ENCODE assay signal across 16 cellular contexts in genomic region chr7:8668627-8669500, GRCh38.
A peak's percentile ranks its signal among the peaks of the same experiment; 100 is the strongest.
DNase-seq lines count a peak whose midpoint lies in the region; ATAC-seq and TF ChIP-seq lines count a peak whose summit lies in the region.
"Had no signal": no experiment of that assay in that cellular context is flagged by ENCODE, and none has a peak within 500 bp of the region (broad histone marks: within the 10 kb centered on the region; RNA-seq: fewer than 3 reads in every experiment).

No MANE protein-coding gene starts in this region.

- no peak for DNase-seq in activated naive CD8-positive, alpha-beta T cell treated with anti-CD3 and anti-CD28 coated beads, Interleukin-2, amount 50 U/mL, for 24 hours
- DNase-seq in activated naive CD8-positive, alpha-beta T cell treated with anti-CD3 and anti-CD28 coated beads for 36 hours = no peak
- DNase-seq in endodermal cell = no peak
- DNase-seq in osteoblast (ENCODE audit: insufficient read length, low spot score, missing footprints) = peak; percentile 10
- DNase-seq in upper lobe of right lung = no peak
- no peak for DNase-seq in substantia nigra (lab: John Stamatoyannopoulos, UW)
- no peak for DNase-seq in HPDE6-E6E7 (ENCODE audit: extremely low spot score)
- no peak for DNase-seq in NCI-H1417 treated with DMSO at 0.1 percent for 48 hours (lab: John Stamatoyannopoulos, UW)
- DNase-seq: CD8-positive, alpha-beta T cell; COR-L47; DMS153; DND-41; GDM1 had no signal

- H3K36me3 Mint-ChIP-seq in activated naive CD8-positive, alpha-beta T cell treated with anti-CD3 and anti-CD28 coated beads, Interleukin-2, amount 50 U/mL, for 24 hours (ENCODE audit: low read depth) = no peaks in the 10 kb centered on the region
- no peaks in the 10 kb centered on the region for H3K36me3 Mint-ChIP-seq in activated naive CD8-positive, alpha-beta T cell treated with anti-CD3 and anti-CD28 coated beads for 36 hours
- no peaks in the 10 kb centered on the region for H3K36me3 Mint-ChIP-seq in endodermal cell (ENCODE audit: low read depth)
- H3K36me3 Mint-ChIP-seq: CD14-positive monocyte; CD8-positive, alpha-beta T cell had no signal

- H3K36me3 ChIP-seq in endodermal cell (ENCODE audit: control insufficient read depth, insufficient read depth, low read length) = no peaks in the 10 kb centered on the region
- no peaks in the 10 kb centered on the region for H3K36me3 ChIP-seq in osteoblast (ENCODE audit: insufficient read depth, low read length)
- H3K36me3 ChIP-seq in upper lobe of right lung = no peaks in the 10 kb centered on the region
- H3K36me3 ChIP-seq: HAP-1 had no signal

- H3K9me3 Mint-ChIP-seq in activated naive CD8-positive, alpha-beta T cell treated with anti-CD3 and anti-CD28 coated beads, Interleukin-2, amount 50 U/mL, for 24 hours = no peaks in the 10 kb centered on the region
- peaks cover 5% of the 10 kb centered on the region for H3K9me3 Mint-ChIP-seq in activated naive CD8-positive, alpha-beta T cell treated with anti-CD3 and anti-CD28 coated beads for 36 hours
- H3K9me3 Mint-ChIP-seq in endodermal cell = no peaks in the 10 kb centered on the region

- no peak overlapping the region for H2AFZ ChIP-seq in osteoblast (ENCODE audit: low read length)

- no peak overlapping the region for H3K27ac ChIP-seq in endodermal cell (ENCODE audit: low read depth, low read length)
- no peak overlapping the region for H3K27ac ChIP-seq in osteoblast (ENCODE audit: low read depth, low read length)
- no peak overlapping the region for H3K27ac ChIP-seq in upper lobe of right lung
- H3K27ac ChIP-seq in substantia nigra (ENCODE audit: low read depth, low read length, poor library complexity, severe bottlenecking) = no peak overlapping the region
- H3K27ac ChIP-seq: 22Rv1 had no signal

- peak; percentile 40 for ATAC-seq in activated naive CD8-positive, alpha-beta T cell treated with anti-CD3 and anti-CD28 coated beads, Interleukin-2, amount 50 U/mL, for 24 hours
- peak; percentile 49 for ATAC-seq in upper lobe of right lung
- ATAC-seq: CD8-positive, alpha-beta T cell had no signal

- H3K4me1 Mint-ChIP-seq in activated naive CD8-positive, alpha-beta T cell treated with anti-CD3 and anti-CD28 coated beads, Interleukin-2, amount 50 U/mL, for 24 hours = no peaks in the 10 kb centered on the region
- H3K4me1 Mint-ChIP-seq in activated naive CD8-positive, alpha-beta T cell treated with anti-CD3 and anti-CD28 coated beads for 36 hours = no peaks in the 10 kb centered on the region
- H3K4me1 Mint-ChIP-seq in endodermal cell = no peaks in the 10 kb centered on the region
- H3K4me1 Mint-ChIP-seq: CD14-positive monocyte had no signal

- H3K27ac Mint-ChIP-seq in activated naive CD8-positive, alpha-beta T cell treated with anti-CD3 and anti-CD28 coated beads, Interleukin-2, amount 50 U/mL, for 24 hours = no peak overlapping the region
- no peak overlapping the region for H3K27ac Mint-ChIP-seq in activated naive CD8-positive, alpha-beta T cell treated with anti-CD3 and anti-CD28 coated beads for 36 hours
- H3K27ac Mint-ChIP-seq in endodermal cell = peak overlapping the region; percentile 13
- H3K27ac Mint-ChIP-seq: CD14-positive monocyte; CD8-positive, alpha-beta T cell had no signal

- 78 to 84% methylated on average over 3 to 6 of the region's 6 CpGs for WGBS in endodermal cell (ENCODE audit: insufficient coverage in 1 of 2, insufficient read length in 1 of 2), 2 experiments

- intact Hi-C loops in upper lobe of right lung (cut with DNase I) = no loop called here

- no peaks in the 10 kb centered on the region for H3K27me3 ChIP-seq in endodermal cell (ENCODE audit: control insufficient read depth, insufficient read depth, low read length, poor library complexity, severe bottlenecking)
- H3K27me3 ChIP-seq in osteoblast (ENCODE audit: insufficient read depth, low read length) = no peaks in the 10 kb centered on the region
- H3K27me3 ChIP-seq in upper lobe of right lung = no peaks in the 10 kb centered on the region

- H3K79me2 ChIP-seq in osteoblast (ENCODE audit: insufficient read depth, low read length) = no peaks in the 10 kb centered on the region

- no peak overlapping the region for H3K4me3 Mint-ChIP-seq in activated naive CD8-positive, alpha-beta T cell treated with anti-CD3 and anti-CD28 coated beads, Interleukin-2, amount 50 U/mL, for 24 hours
- H3K4me3 Mint-ChIP-seq in activated naive CD8-positive, alpha-beta T cell treated with anti-CD3 and anti-CD28 coated beads for 36 hours = no peak overlapping the region
- H3K4me3 Mint-ChIP-seq in endodermal cell = no peak overlapping the region
- H3K4me3 Mint-ChIP-seq: CD14-positive monocyte; CD8-positive, alpha-beta T cell had no signal

- H3K4me3 ChIP-seq in endodermal cell (ENCODE audit: low read length) (no peak overlapping the region), osteoblast (ENCODE audit: insufficient read depth, low read length) (no peak overlapping the region), upper lobe of right lung (no peak overlapping the region)
- H3K4me3 ChIP-seq: HAP-1 had no signal

- H3K4me1 ChIP-seq in endodermal cell (ENCODE audit: control insufficient read depth, insufficient read depth, low read length) = no peaks in the 10 kb centered on the region
- H3K4me1 ChIP-seq in osteoblast (ENCODE audit: insufficient read depth, low read length) = no peaks in the 10 kb centered on the region
- no peaks in the 10 kb centered on the region for H3K4me1 ChIP-seq in upper lobe of right lung
- H3K4me1 ChIP-seq: HAP-1 had no signal

- no peak for TF ChIP-seq CTCF in endodermal cell (conservative IDR thresholded peaks at IDR 0.05)
- TF ChIP-seq CTCF in osteoblast (IDR thresholded peaks at IDR 0.05; ENCODE audit: extremely low read depth, low read depth, low read length) = no peak
- no peak for TF ChIP-seq CTCF in upper lobe of right lung (IDR thresholded peaks at IDR 0.05)

- H3K9me3 ChIP-seq in endodermal cell (ENCODE audit: control insufficient read depth, low read length) = peaks cover 8% of the 10 kb centered on the region
- peaks cover 3% of the 10 kb centered on the region for H3K9me3 ChIP-seq in osteoblast (ENCODE audit: low read depth, low read length)
- H3K9me3 ChIP-seq in upper lobe of right lung = no peaks in the 10 kb centered on the region
- H3K9me3 ChIP-seq: HAP-1 had no signal

- no peaks in the 10 kb centered on the region for H3K27me3 Mint-ChIP-seq in activated naive CD8-positive, alpha-beta T cell treated with anti-CD3 and anti-CD28 coated beads, Interleukin-2, amount 50 U/mL, for 24 hours
- H3K27me3 Mint-ChIP-seq in activated naive CD8-positive, alpha-beta T cell treated with anti-CD3 and anti-CD28 coated beads for 36 hours = no peaks in the 10 kb centered on the region
- no peaks in the 10 kb centered on the region for H3K27me3 Mint-ChIP-seq in endodermal cell (ENCODE audit: insufficient read depth)

- H3K4me2 ChIP-seq in osteoblast (ENCODE audit: insufficient read depth, low read length) = no peak overlapping the region

- H4K20me1 ChIP-seq in osteoblast (ENCODE audit: insufficient read depth, low read length) = no peaks in the 10 kb centered on the region

- no peak overlapping the region for H3K9ac ChIP-seq in endodermal cell (ENCODE audit: extremely low read depth, low read length, poor library complexity, severe bottlenecking)
